In genomic region chr6:41779336-41779735, GRCh38 we compare ENCODE assay signal across 8 cellular contexts. TPM values are rescaled to one million over a fixed set of nuclear protein-coding genes. Genes with fewer than 3 reads are reported as not detected.
DNase-seq lines count a peak whose midpoint lies in the region; ATAC-seq and TF ChIP-seq lines count a peak whose summit lies in the region.

No MANE protein-coding gene starts in this region.

- BruUV-seq in mammary epithelial cell (replicated peaks; lab: Mats Ljungman, UMichigan), result no TSS peak

- peaks cover 19% of the 10 kb centered on the region for H3K4me1 ChIP-seq in mammary epithelial cell (ENCODE audit: insufficient read depth, low read length)

- DNase-seq in mammary epithelial cell, result no peak
- DNase-seq in myocyte (ENCODE audit: low read depth), result peak; percentile 11
- no peak for DNase-seq in activated CD4-positive, CD25-positive, alpha-beta regulatory T cell (lab: John Stamatoyannopoulos, UW)
- DNase-seq in NCI-H524 treated with DMSO at 0.1 percent for 48 hours (lab: John Stamatoyannopoulos, UW), result no peak
- no peak for DNase-seq in NOMO-1 treated with dmso at 0.1 percent for 144 hours (lab: John Stamatoyannopoulos, UW; ENCODE audit: unreplicated experiment)
- no peak for DNase-seq in OCI-M2 (lab: John Stamatoyannopoulos, UW; ENCODE audit: unreplicated experiment)

- H3K9me3 ChIP-seq in mammary epithelial cell (replicated peaks; ENCODE audit: insufficient read depth, low read length), result no peaks in the 10 kb centered on the region

- peak overlapping the region; percentile 98 for H3K4me2 ChIP-seq in mammary epithelial cell (ENCODE audit: insufficient read depth, low read depth, low read length)

- H3K9ac ChIP-seq in mammary epithelial cell (ENCODE audit: insufficient read depth, low read length), result peak overlapping the region; percentile 57

- CTCF ChIA-PET in mammary epithelial cell (lab: Charles Lee; ENCODE audit: low non-redundant PET), result interaction anchor here (0.5 to 0.6 kb wide), 2 partner anchors 9 to 265 kb away, joined by 3 to 7 read pairs; no protein-coding TSS in a partner anchor

- H2AFZ ChIP-seq in mammary epithelial cell (ENCODE audit: low read depth, low read length), result peak overlapping the region; percentile 87

- in situ Hi-C loops in mammary epithelial cell (cut with MboI; ENCODE audit: low sequenced_read_pairs in 2 of 2), result loop anchor here (10.0 to 25.0 kb wide), 2 partner anchors 85 to 433 kb away; partner anchors contain the start of gene MRPS10 (in 1 of the 2)

- peaks cover 5% of the 10 kb centered on the region for H3K79me2 ChIP-seq in mammary epithelial cell (ENCODE audit: insufficient read depth, low read length)

- peak; percentile 2 for ATAC-seq in HG03460 (IDR thresholded peaks at IDR 0.05; ENCODE audit: unreplicated experiment)

- dilution Hi-C loops in mammary epithelial cell (cut with HindIII; ENCODE audit: low sequenced_read_pairs), result loop anchor here (5.0 to 10.0 kb wide), 2 partner anchors 87 to 395 kb away; no protein-coding TSS in a partner anchor

- intact Hi-C loops in mammary epithelial cell (cut with micrococcal nuclease), result no loop called here

- H3K27ac ChIP-seq in mammary epithelial cell (ENCODE audit: insufficient read depth, low read depth, low read length), result no peak overlapping the region

- 0% methylated on average over 4 of the region's 16 CpGs for WGBS in mammary epithelial cell (ENCODE audit: low coverage, missing lambda C conversion rate)

- no peaks in the 10 kb centered on the region for H3K27me3 ChIP-seq in mammary epithelial cell (ENCODE audit: insufficient read depth, low read length)

- H3K4me3 ChIP-seq in GM12875 (ENCODE audit: low read depth, low read length) (peak overlapping the region; percentile 62), mammary epithelial cell (replicated peaks in 1 of 3; ENCODE audit: insufficient read depth in 1 of 3, low read depth in 2 of 3, low read length in 3 of 3) (peak overlapping the region; percentile 61 to 74 (median 68))

- TF ChIP-seq CTCF in GM12875 (IDR thresholded peaks at IDR 0.05; ENCODE audit: borderline replicate concordance, insufficient read depth, low read depth, low read length) (no peak), mammary epithelial cell (conservative IDR thresholded peaks at IDR 0.05 in 1 of 2, IDR thresholded peaks at IDR 0.05 in 1 of 2; ENCODE audit: extremely low read depth in 1 of 2, insufficient read depth in 1 of 2, low read depth in 1 of 2, low read length in 2 of 2) (no peak)

- H4K20me1 ChIP-seq in mammary epithelial cell (ENCODE audit: insufficient read depth, low read length), result no peaks in the 10 kb centered on the region

- peaks cover 5% of the 10 kb centered on the region for H3K36me3 ChIP-seq in mammary epithelial cell (ENCODE audit: insufficient read depth, low read length)

RNA-seq across cellular contexts. Expression of gene FRS3, which starts 0.4 kb away (rescaled TPM):
- total RNA-seq in mammary epithelial cell, result 1 to 10 TPM; 1.3 to 4.8 TPM
- 2.2 TPM for polyA plus RNA-seq in mammary epithelial cell
- polyA minus RNA-seq in mammary epithelial cell, result not detected
- total RNA-seq in myocyte, result 2.0 and 3.5 TPM in 2 replicates
- 4.0 TPM for polyA plus RNA-seq in myocyte (2012)

RNA-seq across cellular contexts. Expression of gene PRICKLE4, which starts 1.2 kb away (rescaled TPM):
- 1 to 10 TPM; 1.5 to 1.7 TPM for total RNA-seq in mammary epithelial cell
- 0.25 TPM for polyA plus RNA-seq in mammary epithelial cell
- not detected for polyA minus RNA-seq in mammary epithelial cell
- 1.3 and 3.5 TPM in 2 replicates for total RNA-seq in myocyte
- polyA plus RNA-seq in myocyte (2012), result 1.2 TPM

RNA-seq across cellular contexts. Expression of gene TOMM6, which starts 8.2 kb away (rescaled TPM):
- total RNA-seq in mammary epithelial cell, result 100 to 1,000 TPM in 1 of 2 donors, 10 to 100 TPM in 1; 59.7 to 175 TPM
- polyA plus RNA-seq in mammary epithelial cell, result 485 TPM
- polyA minus RNA-seq in mammary epithelial cell, result 153 TPM
- 101 and 115 TPM in 2 replicates for total RNA-seq in myocyte
- 210 TPM for polyA plus RNA-seq in myocyte (2012)

RNA-seq across cellular contexts. Expression of gene PGC, which starts 32.1 kb away (rescaled TPM):
- total RNA-seq in mammary epithelial cell (not detected), myocyte (not detected in 2 replicates)
- polyA plus RNA-seq in mammary epithelial cell, result not detected
- not detected for polyA minus RNA-seq in mammary epithelial cell
- polyA plus RNA-seq in myocyte (2012), result not detected

RNA-seq across cellular contexts. Expression of gene TFEB, which starts 43.9 kb away (rescaled TPM):
- total RNA-seq in mammary epithelial cell (10 to 100 TPM; 25.9 to 29.0 TPM), myocyte (6.4 and 10.6 TPM in 2 replicates)
- 10.9 TPM for polyA plus RNA-seq in mammary epithelial cell
- 10.8 TPM for polyA minus RNA-seq in mammary epithelial cell
- polyA plus RNA-seq in myocyte (2012), result 13.6 TPM
